ENCODE assay signal across 9 cellular contexts in genomic region chr17:1709403-1709891, GRCh38. TPM values are rescaled to one million over a fixed set of nuclear protein-coding genes. Genes with fewer than 3 reads are reported as not detected.
A peak's percentile ranks its signal among the peaks of the same experiment; 100 is the strongest.
DNase-seq lines count a peak whose midpoint lies in the region; ATAC-seq and TF ChIP-seq lines count a peak whose summit lies in the region.
"Had no signal": no experiment of that assay in that cellular context is flagged by ENCODE, and none has a peak within 500 bp of the region (broad histone marks: within the 10 kb centered on the region; RNA-seq: fewer than 3 reads in every experiment).

No MANE protein-coding gene starts in this region.

- TF ChIP-seq CTCF in left ventricle myocardium inferior (IDR thresholded peaks at IDR 0.05; ENCODE audit: borderline replicate concordance) (no peak), retinal pigment epithelial cell (conservative IDR thresholded peaks at IDR 0.05; ENCODE audit: low read depth, low read length) (no peak)

- 0 out of 2 replicates have a peak overlapping the region, but pooled peaks have one; percentile 22 for H2AFZ ChIP-seq in GM23248

- H3K4me3 ChIP-seq in GM23248, result peak overlapping the region; percentile 66
- H3K4me3 ChIP-seq in left ventricle myocardium inferior, result peak overlapping the region; percentile 74
- H3K4me3 ChIP-seq in retinal pigment epithelial cell (ENCODE audit: low read length), result peak overlapping the region; percentile 56

- WGBS in GM23248 (ENCODE audit: low coverage in 1 of 2, low lambda C conversion rate in 2 of 2, missing lambda C conversion rate in 2 of 2), 2 experiments, result 45 to 52% methylated on average over 10 to 13 of the region's 13 CpGs

- peaks cover 33% of the 10 kb centered on the region for H3K79me2 ChIP-seq in GM23248 (ENCODE audit: insufficient read depth)

- H3K4me1 Mint-ChIP-seq in activated T-helper 1 cell treated with anti-CD3 and anti-CD28 coated beads, Interleukin-12 subunit alpha, Interleukin-12 subunit beta, Interleukin-2, Interleukin-4 antibody, amounts not matched to agents 30 ng/mL and 10 ng/mL and 1 ng/mL, durations not matched to agents 14 hours and 24 hours and 36 hours (ENCODE audit: low read depth), result peaks cover 9% of the 10 kb centered on the region

- DNase-seq in GM23248 (peak; percentile 58), left ventricle myocardium inferior (no peak), retinal pigment epithelial cell (ENCODE audit: low read depth) (no peak), cortex of kidney (lab: John Stamatoyannopoulos, UW) (no peak), DMS53 (lab: John Stamatoyannopoulos, UW) (no peak)
- no peak for DNase-seq in activated T-helper 1 cell treated with anti-CD3 and anti-CD28 coated beads, Interleukin-12 subunit alpha, Interleukin-12 subunit beta, Interleukin-2, Interleukin-4 antibody, amounts not matched to agents 30 ng/mL and 10 ng/mL and 1 ng/mL, durations not matched to agents 14 hours and 24 hours and 36 hours (ENCODE audit: low spot score)
- DNase-seq in activated CD4-positive, CD25-positive, alpha-beta regulatory T cell (lab: John Stamatoyannopoulos, UW), result no peak
- DNase-seq: NCI-H187 treated with DMSO at 0.1 percent for 48 hours had no signal

- peak overlapping the region; percentile 53 for H3K4me3 Mint-ChIP-seq in activated T-helper 1 cell treated with anti-CD3 and anti-CD28 coated beads, Interleukin-12 subunit alpha, Interleukin-12 subunit beta, Interleukin-2, Interleukin-4 antibody, amounts not matched to agents 30 ng/mL and 10 ng/mL and 1 ng/mL, durations not matched to agents 14 hours and 24 hours and 36 hours

- H3K4me1 ChIP-seq in GM23248 (ENCODE audit: insufficient read depth) (peaks cover 33% of the 10 kb centered on the region), left ventricle myocardium inferior (peaks cover 58% of the 10 kb centered on the region)

- no peaks in the 10 kb centered on the region for H3K9me2 ChIP-seq in GM23248 (ENCODE audit: insufficient read depth)

- H3K27ac ChIP-seq in GM23248 (no peak overlapping the region), left ventricle myocardium inferior (replicated peaks) (peak overlapping the region; percentile 83)

- peaks cover 19% of the 10 kb centered on the region for H3K36me3 Mint-ChIP-seq in activated T-helper 1 cell treated with anti-CD3 and anti-CD28 coated beads, Interleukin-12 subunit alpha, Interleukin-12 subunit beta, Interleukin-2, Interleukin-4 antibody, amounts not matched to agents 30 ng/mL and 10 ng/mL and 1 ng/mL, durations not matched to agents 14 hours and 24 hours and 36 hours (ENCODE audit: low read depth)

- H3K36me3 ChIP-seq in GM23248 (ENCODE audit: low read depth) (peaks cover 30% of the 10 kb centered on the region), left ventricle myocardium inferior (peaks cover 40% of the 10 kb centered on the region)

- intact Hi-C loops in activated T-helper 1 cell treated with anti-CD3 and anti-CD28 coated beads, Interleukin-12 subunit alpha, Interleukin-12 subunit beta, Interleukin-2, Interleukin-4 antibody, amounts not matched to agents 30 ng/mL and 10 ng/mL and 1 ng/mL, durations not matched to agents 14 hours and 24 hours and 36 hours (cut with micrococcal nuclease), result no loop called here
- intact Hi-C loops in left ventricle myocardium inferior (cut with micrococcal nuclease), result no loop called here

- H3K9me3 Mint-ChIP-seq in activated T-helper 1 cell treated with anti-CD3 and anti-CD28 coated beads, Interleukin-12 subunit alpha, Interleukin-12 subunit beta, Interleukin-2, Interleukin-4 antibody, amounts not matched to agents 30 ng/mL and 10 ng/mL and 1 ng/mL, durations not matched to agents 14 hours and 24 hours and 36 hours, result no peaks in the 10 kb centered on the region

- H3K4me2 ChIP-seq in GM23248 (ENCODE audit: unreplicated experiment), result peak overlapping the region; percentile 81

- no peak for ATAC-seq in HG03571 (IDR thresholded peaks at IDR 0.05; ENCODE audit: unreplicated experiment)

- H3K9me3 ChIP-seq in GM23248 (ENCODE audit: low read depth), result no peaks in the 10 kb centered on the region
- H3K9me3 ChIP-seq in left ventricle myocardium inferior (replicated peaks), result no peaks in the 10 kb centered on the region

- peaks cover 41% of the 10 kb centered on the region for H3F3A ChIP-seq in GM23248 (ENCODE audit: insufficient read depth)

- peak overlapping the region; percentile 73; the same call in 1 of the 2 replicates for H3K9ac ChIP-seq in GM23248

- no peak overlapping the region for H3K27ac Mint-ChIP-seq in activated T-helper 1 cell treated with anti-CD3 and anti-CD28 coated beads, Interleukin-12 subunit alpha, Interleukin-12 subunit beta, Interleukin-2, Interleukin-4 antibody, amounts not matched to agents 30 ng/mL and 10 ng/mL and 1 ng/mL, durations not matched to agents 14 hours and 24 hours and 36 hours

- H4K20me1 ChIP-seq in GM23248 (ENCODE audit: insufficient read depth), result peaks cover 21% of the 10 kb centered on the region; the same call in 1 of the 2 replicates

- no peaks in the 10 kb centered on the region for H3K27me3 ChIP-seq in GM23248 (replicated peaks; ENCODE audit: insufficient read depth)
- no peaks in the 10 kb centered on the region for H3K27me3 ChIP-seq in left ventricle myocardium inferior (ENCODE audit: low read depth)

- peaks cover 23% of the 10 kb centered on the region for H3K27me3 Mint-ChIP-seq in activated T-helper 1 cell treated with anti-CD3 and anti-CD28 coated beads, Interleukin-12 subunit alpha, Interleukin-12 subunit beta, Interleukin-2, Interleukin-4 antibody, amounts not matched to agents 30 ng/mL and 10 ng/mL and 1 ng/mL, durations not matched to agents 14 hours and 24 hours and 36 hours (ENCODE audit: insufficient read depth)

- in situ Hi-C loops in GM23248 (cut with MboI), result no loop called here

RNA-seq across cellular contexts. Expression of gene TLCD2, which starts 0.7 kb away (rescaled TPM):
- total RNA-seq in GM23248 (2014; rRNA removed; shearing (Covaris generic)), result 2.2 and 2.8 TPM in 2 replicates
- 2.2 and 2.4 TPM in 2 replicates for polyA plus RNA-seq in GM23248 (2016; fragmentation: Nextera tagmentation; extraction: Ambion mirVana)
- 0.12 and 0.13 TPM in 2 replicates for total RNA-seq in activated T-helper 1 cell treated with anti-CD3 and anti-CD28 coated beads, Interleukin-12 subunit alpha, Interleukin-12 subunit beta, Interleukin-2, Interleukin-4 antibody, amounts not matched to agents 30 ng/mL and 10 ng/mL and 1 ng/mL, durations not matched to agents 14 hours and 24 hours and 36 hours
- total RNA-seq in left ventricle myocardium inferior, result 1.8 TPM

RNA-seq across cellular contexts. Expression of gene WDR81, which starts 15.1 kb away (rescaled TPM):
- 23.0 and 23.9 TPM in 2 replicates for total RNA-seq in GM23248 (2014; rRNA removed; shearing (Covaris generic))
- 4.4 and 5.8 TPM in 2 replicates for polyA plus RNA-seq in GM23248 (2016; fragmentation: Nextera tagmentation; extraction: Ambion mirVana)
- total RNA-seq in activated T-helper 1 cell treated with anti-CD3 and anti-CD28 coated beads, Interleukin-12 subunit alpha, Interleukin-12 subunit beta, Interleukin-2, Interleukin-4 antibody, amounts not matched to agents 30 ng/mL and 10 ng/mL and 1 ng/mL, durations not matched to agents 14 hours and 24 hours and 36 hours, result 21.6 and 21.9 TPM in 2 replicates
- total RNA-seq in left ventricle myocardium inferior, result 9.3 TPM

RNA-seq across cellular contexts. Expression of gene PRPF8, which starts 24.8 kb away (rescaled TPM):
- 72.2 and 76.9 TPM in 2 replicates for total RNA-seq in GM23248 (2014; rRNA removed; shearing (Covaris generic))
- 90.3 and 93.8 TPM in 2 replicates for polyA plus RNA-seq in GM23248 (2016; fragmentation: Nextera tagmentation; extraction: Ambion mirVana)
- 405 and 410 TPM in 2 replicates for total RNA-seq in activated T-helper 1 cell treated with anti-CD3 and anti-CD28 coated beads, Interleukin-12 subunit alpha, Interleukin-12 subunit beta, Interleukin-2, Interleukin-4 antibody, amounts not matched to agents 30 ng/mL and 10 ng/mL and 1 ng/mL, durations not matched to agents 14 hours and 24 hours and 36 hours
- 136 TPM for total RNA-seq in left ventricle myocardium inferior

RNA-seq across cellular contexts. Expression of gene SERPINF2, which starts 33.2 kb away (rescaled TPM):
- not detected in 2 replicates for total RNA-seq in GM23248 (2014; rRNA removed; shearing (Covaris generic))
- polyA plus RNA-seq in GM23248 (2016; fragmentation: Nextera tagmentation; extraction: Ambion mirVana), result 0.08 TPM in 1 of 2 replicates, not detected in the other
- 0.12 and 0.41 TPM in 2 replicates for total RNA-seq in activated T-helper 1 cell treated with anti-CD3 and anti-CD28 coated beads, Interleukin-12 subunit alpha, Interleukin-12 subunit beta, Interleukin-2, Interleukin-4 antibody, amounts not matched to agents 30 ng/mL and 10 ng/mL and 1 ng/mL, durations not matched to agents 14 hours and 24 hours and 36 hours
- 0.33 TPM for total RNA-seq in left ventricle myocardium inferior

RNA-seq across cellular contexts. Expression of gene SERPINF1, which starts 52.4 kb away (rescaled TPM):
- total RNA-seq in GM23248 (2014; rRNA removed; shearing (Covaris generic)), result 60.3 and 91.4 TPM in 2 replicates
- 28.3 and 29.0 TPM in 2 replicates for polyA plus RNA-seq in GM23248 (2016; fragmentation: Nextera tagmentation; extraction: Ambion mirVana)
- not detected in 2 replicates for total RNA-seq in activated T-helper 1 cell treated with anti-CD3 and anti-CD28 coated beads, Interleukin-12 subunit alpha, Interleukin-12 subunit beta, Interleukin-2, Interleukin-4 antibody, amounts not matched to agents 30 ng/mL and 10 ng/mL and 1 ng/mL, durations not matched to agents 14 hours and 24 hours and 36 hours
- 122 TPM for total RNA-seq in left ventricle myocardium inferior
